ENCODE assay signal across 1 cellular context in genomic region chr1:16635959-16636358, GRCh38.
A peak's percentile ranks its signal among the peaks of the same experiment; 100 is the strongest.
TF ChIP-seq lines count a peak whose summit lies in the region.
"Not testable (repeated sequence)": the region's sequence is repeated elsewhere in the genome, so short reads cannot be mapped to it uniquely, and the experiment has no call there.

No MANE protein-coding gene starts in this region.

TF ChIP-seq in K562, 482 proteins besides CTCF, POLR2A, EP300 and RAD21 (continued from another document):
- TF ChIP-seq ZBTB26 (CRISPR knock-in tag; IDR thresholded peaks at IDR 0.05) (peak; percentile 60; the same call in 1 of the 2 replicates), SUPT5H (IDR thresholded peaks at IDR 0.05) (0 out of 2 replicates have a peak, but pooled peaks have one; percentile 4), STAT6 (CRISPR knock-in tag; IDR thresholded peaks at IDR 0.05) (peak; percentile 68; the same call in 1 of the 2 replicates), THAP12 (CRISPR knock-in tag; IDR thresholded peaks at IDR 0.05) (0 out of 2 replicates have a peak, but pooled peaks have one; percentile 32), NR2F6 (CRISPR knock-in tag; IDR thresholded peaks at IDR 0.05) (0 out of 2 replicates have a peak, but pooled peaks have one; percentile 13), BCLAF1 (IDR thresholded peaks at IDR 0.05; ENCODE audit: borderline replicate concordance in 1 of 2, control insufficient read depth in 1 of 2, low read depth in 2 of 2, low read length in 1 of 2) (0 out of 4 replicates have a peak, but pooled peaks of 1 of the 2 experiments have one; percentile 51), RBFOX2 (IDR thresholded peaks at IDR 0.05; ENCODE audit: low read depth, low read length) (0 out of 2 replicates have a peak, but pooled peaks have one; percentile 18), DMBX1 (CRISPR knock-in tag; IDR thresholded peaks at IDR 0.05; ENCODE audit: borderline replicate concordance) (0 out of 2 replicates have a peak, but pooled peaks have one; percentile 35), ZNF707 (CRISPR knock-in tag; conservative IDR thresholded peaks at IDR 0.05) (0 out of 2 replicates have a peak, but pooled peaks have one; percentile 29), NR4A1 (CRISPR knock-in tag; IDR thresholded peaks at IDR 0.05) (peak; percentile 73; the same call in 1 of the 2 replicates), KLF1 (tag; IDR thresholded peaks at IDR 0.05) (peak; percentile 43; the same call in 1 of the 2 replicates), TCF15 (CRISPR knock-in tag; IDR thresholded peaks at IDR 0.05) (0 out of 2 replicates have a peak, but pooled peaks have one; percentile 38), ZNF133 (CRISPR knock-in tag; IDR thresholded peaks at IDR 0.05) (0 out of 2 replicates have a peak, but pooled peaks have one; percentile 5), ZNF277 (CRISPR knock-in tag; IDR thresholded peaks at IDR 0.05; ENCODE audit: borderline replicate concordance) (peak; percentile 42; the same call in 1 of the 2 replicates)
- not testable (repeated sequence) for TF ChIP-seq NR4A1 (tag; IDR thresholded peaks at IDR 0.05)
